Comparison of ENCODE assay signal across 3 cellular contexts in genomic region chr6:101212640-101213039, GRCh38.
A peak's percentile ranks its signal among the peaks of the same experiment; 100 is the strongest.
TF ChIP-seq lines count a peak whose summit lies in the region.

No MANE protein-coding gene starts in this region.

TF ChIP-seq in HepG2, 621 proteins besides CTCF, POLR2A, EP300 and RAD21 (continued from another document):
- TF ChIP-seq FIP1L1 (IDR thresholded peaks at IDR 0.05; ENCODE audit: borderline replicate concordance, insufficient read depth, low read depth, low read length) (no peak), HNRNPLL (IDR thresholded peaks at IDR 0.05; ENCODE audit: low read depth, low read length, poor library complexity, severe bottlenecking) (no peak), THAP8 (CRISPR knock-in tag; IDR thresholded peaks at IDR 0.05; ENCODE audit: borderline replicate concordance) (no peak), ZC3H4 (CRISPR knock-in tag; IDR thresholded peaks at IDR 0.05; ENCODE audit: borderline replicate concordance) (no peak), PRDM4 (CRISPR knock-in tag; IDR thresholded peaks at IDR 0.05; ENCODE audit: borderline replicate concordance) (no peak), MAFF (IDR thresholded peaks at IDR 0.05; ENCODE audit: low read depth, low read length) (peak; percentile 70; the same call in 1 of the 2 replicates)

TF ChIP-seq in K562, 482 proteins besides CTCF, POLR2A, EP300 and RAD21 (continued from another document):
- TF ChIP-seq ZNF316 (IDR thresholded peaks at IDR 0.05) (peak; percentile 44; the same call in 1 of the 2 replicates), TARDBP (IDR thresholded peaks at IDR 0.05) (no peak)

TF ChIP-seq in GM12891, 5 proteins besides CTCF, POLR2A, EP300 and RAD21 (continued from another document):
- TF ChIP-seq TAF1 (IDR thresholded peaks at IDR 0.05; ENCODE audit: low read depth, low read length) (no peak), SPI1 (IDR thresholded peaks at IDR 0.05; ENCODE audit: low read depth, low read length) (no peak), PAX5 (IDR thresholded peaks at IDR 0.05; ENCODE audit: insufficient read depth, low read length, severe bottlenecking) (no peak)
